In genomic region chr16:3611145-3611977, GRCh38 we compare ENCODE assay signal across 8 cellular contexts.
DNase-seq lines count a peak whose midpoint lies in the region; ATAC-seq, FAIRE-seq and TF ChIP-seq lines count a peak whose summit lies in the region.

Gene SLX4, minus strand, starts transcription at chr16:3611606. Its CDS starts 2,642 bp downstream, at chr16:3608964.

- no peaks in the 10 kb centered on the region for H4K20me1 ChIP-seq in OCI-LY3 (ENCODE audit: insufficient read depth, low read length)

- no peaks in the 10 kb centered on the region for H3K27me3 ChIP-seq in OCI-LY3 (ENCODE audit: low read depth, low read length)

- H3K4me2 ChIP-seq in OCI-LY3 (ENCODE audit: low read length) = peak within 1 kb of the TSS; percentile 91

- H3K9ac ChIP-seq in OCI-LY3 (ENCODE audit: low read length) = peak within 1 kb of the TSS; percentile 99

- H3K27ac ChIP-seq in OCI-LY3 (ENCODE audit: low read length) = peak within 1 kb of the TSS; percentile 70

- peaks cover 12% of the 10 kb centered on the region for H3K4me1 ChIP-seq in OCI-LY3 (ENCODE audit: low read length)

- H2AFZ ChIP-seq in OCI-LY3 (ENCODE audit: low read depth, low read length) = peak within 1 kb of the TSS; percentile 94

- H3K9me3 ChIP-seq in OCI-LY3 (ENCODE audit: insufficient read depth, low read length) = no peaks in the 10 kb centered on the region

- ATAC-seq in GM21528 (IDR thresholded peaks at IDR 0.05; ENCODE audit: low FRiP score, unreplicated experiment) = peak; percentile 82

- peak; percentile 97 for DNase-seq in D721Med (ENCODE audit: insufficient read length, low spot score)
- peak; percentile 95 for DNase-seq in HuH-7.5 (ENCODE audit: low spot score)
- peak; percentile 90 for DNase-seq in activated CD8-positive, alpha-beta memory T cell treated with anti-CD3 and anti-CD28 coated beads, Interleukin-2, amount 50 U/mL, for 4 hours
- DNase-seq in epidermal melanocyte (ENCODE audit: insufficient read length, low spot score) = peak; percentile 97
- peak; percentile 84 for DNase-seq in middle frontal gyrus (ENCODE audit: extremely low spot score, low spot score)
- DNase-seq in stimulated activated CD8-positive, alpha-beta memory T cell treated with anti-CD3 and anti-CD28 coated beads, Interleukin-15, amount 100 ng/mL, for 48 hours (ENCODE audit: low read depth in 2 of 2) = peak; percentile 91 to 92

- no peak for FAIRE-seq in D721Med (lab: Jason Lieb, UNC)

- peak within 1 kb of the TSS; percentile 99 for H3K4me3 ChIP-seq in OCI-LY3 (ENCODE audit: low read length)

- peaks cover 38% of the 10 kb centered on the region for H3K79me2 ChIP-seq in OCI-LY3 (ENCODE audit: low read length)

- H3K36me3 ChIP-seq in OCI-LY3 (replicated peaks; ENCODE audit: low read depth, low read length) = peaks cover 10% of the 10 kb centered on the region

- TF ChIP-seq CTCF in D721Med (IDR thresholded peaks at IDR 0.05; ENCODE audit: insufficient read depth, missing control alignments) (no peak), OCI-LY3 (IDR thresholded peaks at IDR 0.05; ENCODE audit: low read depth, low read length) (no peak)

Comparison
In these comparisons a context has a peak if more than half of its experiments do, and no peak if none do; other contexts are left out.
1. Peak in every context shown above with its lines: DNase-seq, ATAC-seq, H3K4me3 ChIP-seq and H3K27ac ChIP-seq.